ENCODE assay signal across 13 cellular contexts in the genomic region with DNA sequence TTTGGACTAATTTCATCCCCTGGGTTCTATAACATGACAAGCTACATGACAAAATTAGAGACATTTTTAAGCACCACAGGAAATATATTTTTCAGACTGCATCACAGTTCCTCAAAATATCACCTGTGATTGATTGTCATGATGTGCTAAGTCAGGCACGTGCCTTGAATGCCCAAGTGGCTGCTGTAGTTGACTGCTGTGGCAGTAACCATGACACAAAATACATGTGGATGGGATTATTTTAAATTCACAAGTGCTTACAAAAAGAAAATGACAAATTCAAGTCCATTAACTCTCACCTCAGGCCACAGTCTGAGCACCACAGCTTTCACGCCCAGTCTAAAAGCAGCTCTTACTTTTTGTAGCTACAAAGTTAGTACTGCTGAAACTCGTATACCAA. TPM values are rescaled to one million over a fixed set of nuclear protein-coding genes. Genes with fewer than 3 reads are reported as not detected.
DNase-seq lines count a peak whose midpoint lies in the region; ATAC-seq and TF ChIP-seq lines count a peak whose summit lies in the region.
"Had no signal": no experiment of that assay in that cellular context is flagged by ENCODE, and none has a peak within 500 bp of the region (broad histone marks: within the 10 kb centered on the region; RNA-seq: fewer than 3 reads in every experiment).

No MANE protein-coding gene starts in this region.

- DNase-seq in activated CD8-positive, alpha-beta memory T cell treated with anti-CD3 and anti-CD28 coated beads, Interleukin-2, amount 10 ng/mL, durations not matched to agents 7 days and 5 days, result peak; percentile 40
- no peak for DNase-seq in activated CD8-positive, alpha-beta memory T cell treated with anti-CD3 and anti-CD28 coated beads, Interleukin-2, amount 50 U/mL, for 4 hours
- no peak for DNase-seq in osteocyte (ENCODE audit: extremely low spot score, unreplicated experiment)
- no peak for DNase-seq in nephron progenitor cell
- no peak for DNase-seq in 8988T
- DNase-seq: esophagus squamous epithelium, left cardiac atrium had no signal

- no peaks in the 10 kb centered on the region for H3K27me3 ChIP-seq in neutrophil
- H3K27me3 ChIP-seq: ascending aorta, esophagus squamous epithelium had no signal

- no peak for TF ChIP-seq CTCF in neutrophil (IDR thresholded peaks at IDR 0.05)
- no peak for TF ChIP-seq CTCF in osteocyte (IDR thresholded peaks at IDR 0.05)
- no peak for TF ChIP-seq CTCF in nephron progenitor cell (IDR thresholded peaks at IDR 0.05)

- H3K36me3 Mint-ChIP-seq in activated CD8-positive, alpha-beta memory T cell treated with anti-CD3 and anti-CD28 coated beads, Interleukin-2, amount 10 ng/mL, durations not matched to agents 7 days and 5 days, result peaks cover 62% of the 10 kb centered on the region
- H3K36me3 Mint-ChIP-seq in osteocyte (ENCODE audit: unreplicated experiment) (peaks cover 30% of the 10 kb centered on the region), nephron progenitor cell (ENCODE audit: low read depth) (peaks cover 65% of the 10 kb centered on the region)

- no peaks in the 10 kb centered on the region for H3K9me3 Mint-ChIP-seq in activated CD8-positive, alpha-beta memory T cell treated with anti-CD3 and anti-CD28 coated beads, Interleukin-2, amount 10 ng/mL, durations not matched to agents 7 days and 5 days (ENCODE audit: low read depth)
- no peaks in the 10 kb centered on the region for H3K9me3 Mint-ChIP-seq in osteocyte (ENCODE audit: unreplicated experiment)
- no peaks in the 10 kb centered on the region for H3K9me3 Mint-ChIP-seq in nephron progenitor cell

- peaks cover 51% of the 10 kb centered on the region for H3K36me3 ChIP-seq in neutrophil

- peaks cover 26 to 32% of the 10 kb centered on the region in 2 experiments for H3K4me1 ChIP-seq in neutrophil (ENCODE audit: control insufficient read depth in 1 of 2, insufficient read depth in 1 of 2, low read depth in 1 of 2, low read length in 1 of 2)
- H3K4me1 ChIP-seq: ascending aorta had no signal

- no peak overlapping the region for H3K27ac Mint-ChIP-seq in activated CD8-positive, alpha-beta memory T cell treated with anti-CD3 and anti-CD28 coated beads, Interleukin-2, amount 10 ng/mL, durations not matched to agents 7 days and 5 days
- H3K27ac Mint-ChIP-seq in osteocyte (ENCODE audit: unreplicated experiment) (no peak overlapping the region), nephron progenitor cell (no peak overlapping the region)

- H3K27ac ChIP-seq in neutrophil, result peak overlapping the region; percentile 34
- H3K27ac ChIP-seq: ascending aorta, esophagus squamous epithelium, VCaP had no signal

- CTCF ChIA-PET in activated CD8-positive, alpha-beta memory T cell treated with anti-CD3 and anti-CD28 coated beads, Interleukin-2, amount 10 ng/mL, durations not matched to agents 7 days and 5 days (lab: Charles Lee), result interaction anchor here (1.3 to 2.2 kb wide), 2 partner anchors 10 to 82 kb away, joined by 5 to 7 read pairs; no protein-coding TSS in a partner anchor

- no peak overlapping the region for H3K4me3 Mint-ChIP-seq in activated CD8-positive, alpha-beta memory T cell treated with anti-CD3 and anti-CD28 coated beads, Interleukin-2, amount 10 ng/mL, durations not matched to agents 7 days and 5 days
- H3K4me3 Mint-ChIP-seq in osteocyte (ENCODE audit: unreplicated experiment) (no peak overlapping the region), nephron progenitor cell (no peak overlapping the region)

- no peaks in the 10 kb centered on the region for H3K9me3 ChIP-seq in neutrophil
- H3K9me3 ChIP-seq: ascending aorta, esophagus squamous epithelium had no signal

- ATAC-seq in activated CD8-positive, alpha-beta memory T cell treated with anti-CD3 and anti-CD28 coated beads, Interleukin-2, amount 10 ng/mL, durations not matched to agents 7 days and 5 days, result no peak
- ATAC-seq in GM21723 (IDR thresholded peaks at IDR 0.05; ENCODE audit: unreplicated experiment) (peak; percentile 76), HG03460 (IDR thresholded peaks at IDR 0.05; ENCODE audit: unreplicated experiment) (peak; percentile 74)
- ATAC-seq: K562, left cardiac atrium had no signal

- H3K4me3 ChIP-seq in neutrophil (ENCODE audit: low read depth in 1 of 2, low read length in 1 of 2), result no peak overlapping the region
- H3K4me3 ChIP-seq: ascending aorta, esophagus squamous epithelium, K562 had no signal

- H3K27me3 Mint-ChIP-seq in activated CD8-positive, alpha-beta memory T cell treated with anti-CD3 and anti-CD28 coated beads, Interleukin-2, amount 10 ng/mL, durations not matched to agents 7 days and 5 days, result no peaks in the 10 kb centered on the region
- H3K27me3 Mint-ChIP-seq in osteocyte (ENCODE audit: unreplicated experiment) (no peaks in the 10 kb centered on the region), nephron progenitor cell (ENCODE audit: low read depth, poor library complexity) (no peaks in the 10 kb centered on the region)

- H3K4me1 Mint-ChIP-seq in activated CD8-positive, alpha-beta memory T cell treated with anti-CD3 and anti-CD28 coated beads, Interleukin-2, amount 10 ng/mL, durations not matched to agents 7 days and 5 days, result peaks cover 31% of the 10 kb centered on the region
- H3K4me1 Mint-ChIP-seq in osteocyte (ENCODE audit: unreplicated experiment) (no peaks in the 10 kb centered on the region), nephron progenitor cell (no peaks in the 10 kb centered on the region)

RNA-seq across cellular contexts. Expression of a gene that starts 45.5 kb away (rescaled TPM):
- 10 to 100 TPM; 51.9 to 55.8 TPM for total RNA-seq in activated CD8-positive, alpha-beta memory T cell treated with anti-CD3 and anti-CD28 coated beads, Interleukin-2, amount 10 ng/mL, durations not matched to agents 7 days and 5 days
- 46.0 and 46.2 TPM in 2 replicates for total RNA-seq in osteocyte
